ENCODE assay signal across 11 cellular contexts in the genomic region with DNA sequence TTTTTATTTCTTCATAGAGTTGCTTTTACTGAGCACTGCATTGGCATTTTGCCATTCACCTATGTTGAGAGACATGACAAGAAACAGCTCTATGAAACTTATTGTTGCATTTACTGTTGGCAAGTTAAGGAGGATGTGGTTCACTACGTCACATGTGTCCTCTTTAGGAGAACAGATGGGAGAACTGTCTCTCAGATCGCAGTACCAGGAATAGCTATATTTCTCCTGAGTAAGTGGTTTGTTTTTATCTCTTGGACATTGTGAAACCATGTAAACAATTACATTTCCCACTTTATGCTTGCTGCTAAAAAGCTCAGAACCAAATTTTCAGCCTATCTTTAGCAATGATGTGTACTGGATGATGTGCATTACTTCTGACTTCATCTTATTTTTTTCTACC. TPM values are rescaled to one million over a fixed set of nuclear protein-coding genes. Genes with fewer than 3 reads are reported as not detected.
DNase-seq lines count a peak whose midpoint lies in the region; ATAC-seq and TF ChIP-seq lines count a peak whose summit lies in the region.
"Had no signal": no experiment of that assay in that cellular context is flagged by ENCODE, and none has a peak within 500 bp of the region (broad histone marks: within the 10 kb centered on the region; RNA-seq: fewer than 3 reads in every experiment).

No MANE protein-coding gene starts in this region.

- ATAC-seq in activated CD8-positive, alpha-beta memory T cell treated with anti-CD3 and anti-CD28 coated beads, Interleukin-2, amount 10 ng/mL, durations not matched to agents 7 days and 5 days = peak; percentile 94
- ATAC-seq in GM18517 (IDR thresholded peaks at IDR 0.05; ENCODE audit: unreplicated experiment) = no peak

- H3K9ac ChIP-seq in subcutaneous abdominal adipose tissue (ENCODE audit: low read length in 5 of 5) (no peak overlapping the region), neural progenitor cell (no peak overlapping the region)
- H3K9ac ChIP-seq: GM23248 had no signal

- peak overlapping the region; percentile 30 for H3K4me3 Mint-ChIP-seq in activated CD8-positive, alpha-beta memory T cell treated with anti-CD3 and anti-CD28 coated beads, Interleukin-2, amount 10 ng/mL, durations not matched to agents 7 days and 5 days
- H3K4me3 Mint-ChIP-seq in neural progenitor cell = no peak overlapping the region

- DNase-seq in activated CD8-positive, alpha-beta memory T cell treated with anti-CD3 and anti-CD28 coated beads, Interleukin-2, amount 10 ng/mL, durations not matched to agents 7 days and 5 days = no peak
- no peak for DNase-seq in activated CD8-positive, alpha-beta memory T cell treated with anti-CD3 and anti-CD28 coated beads for 24 hours
- DNase-seq in NOMO-1 treated with DMSO at 0.1 percent for 48 hours (lab: John Stamatoyannopoulos, UW; ENCODE audit: unreplicated experiment) (peak; percentile 14), fibroblast of peridontal ligament (ENCODE audit: extremely low read depth) (peak; percentile 10), glomerular visceral epithelial cell (ENCODE audit: extremely low spot score) (no peak), neural progenitor cell (ENCODE audit: low spot score) (no peak)
- DNase-seq: GM23248, NCI-H1694 treated with DMSO at 0.1 percent for 48 hours, spleen had no signal

- no peaks in the 10 kb centered on the region for H3K27me3 ChIP-seq in subcutaneous abdominal adipose tissue (ENCODE audit: control insufficient read depth in 5 of 5, insufficient read depth in 4 of 5, low read length in 5 of 5)
- H3K27me3 ChIP-seq in neural progenitor cell = no peaks in the 10 kb centered on the region
- H3K27me3 ChIP-seq: spleen had no signal

- TF ChIP-seq CTCF in neural progenitor cell (IDR thresholded peaks at IDR 0.05) = no peak

- H3K36me3 Mint-ChIP-seq in activated CD8-positive, alpha-beta memory T cell treated with anti-CD3 and anti-CD28 coated beads, Interleukin-2, amount 10 ng/mL, durations not matched to agents 7 days and 5 days = peaks cover 62% of the 10 kb centered on the region
- H3K36me3 Mint-ChIP-seq in neural progenitor cell = peaks cover 2% of the 10 kb centered on the region

- no peaks in the 10 kb centered on the region for H3K27me3 Mint-ChIP-seq in activated CD8-positive, alpha-beta memory T cell treated with anti-CD3 and anti-CD28 coated beads, Interleukin-2, amount 10 ng/mL, durations not matched to agents 7 days and 5 days
- H3K27me3 Mint-ChIP-seq in neural progenitor cell (ENCODE audit: insufficient read depth, low read depth) = no peaks in the 10 kb centered on the region

- peaks cover 0 to 52% (median 30%) of the 10 kb centered on the region in 5 donors for H3K4me1 ChIP-seq in subcutaneous abdominal adipose tissue (ENCODE audit: control insufficient read depth in 5 of 5, insufficient read depth in 5 of 5, low read length in 5 of 5)
- no peaks in the 10 kb centered on the region for H3K4me1 ChIP-seq in neural progenitor cell

- peaks cover 2% of the 10 kb centered on the region for H3K9me3 Mint-ChIP-seq in activated CD8-positive, alpha-beta memory T cell treated with anti-CD3 and anti-CD28 coated beads, Interleukin-2, amount 10 ng/mL, durations not matched to agents 7 days and 5 days (ENCODE audit: low read depth)
- no peaks in the 10 kb centered on the region for H3K9me3 Mint-ChIP-seq in neural progenitor cell

- H3K4me1 Mint-ChIP-seq in activated CD8-positive, alpha-beta memory T cell treated with anti-CD3 and anti-CD28 coated beads, Interleukin-2, amount 10 ng/mL, durations not matched to agents 7 days and 5 days = peaks cover 38% of the 10 kb centered on the region
- no peaks in the 10 kb centered on the region for H3K4me1 Mint-ChIP-seq in neural progenitor cell

- no peaks in the 10 kb centered on the region for H3K36me3 ChIP-seq in subcutaneous abdominal adipose tissue (ENCODE audit: control insufficient read depth in 5 of 5, insufficient read depth in 5 of 5, low read length in 5 of 5)
- no peaks in the 10 kb centered on the region for H3K36me3 ChIP-seq in neural progenitor cell
- H3K36me3 ChIP-seq: spleen had no signal

- no peaks in the 10 kb centered on the region for H3K9me3 ChIP-seq in subcutaneous abdominal adipose tissue (ENCODE audit: control insufficient read depth in 5 of 5, low read length in 5 of 5)
- no peaks in the 10 kb centered on the region for H3K9me3 ChIP-seq in neural progenitor cell (ENCODE audit: low read depth)
- H3K9me3 ChIP-seq: spleen had no signal

- no peaks in the 10 kb centered on the region for H3K79me2 ChIP-seq in neural progenitor cell (ENCODE audit: low read depth)

- CTCF ChIA-PET in activated CD8-positive, alpha-beta memory T cell treated with anti-CD3 and anti-CD28 coated beads, Interleukin-2, amount 10 ng/mL, durations not matched to agents 7 days and 5 days (lab: Charles Lee) = interaction anchor here (0.8 to 1.9 kb wide), 5 partner anchors 8 to 353 kb away, joined by 3 to 9 read pairs (median 4); no protein-coding TSS in a partner anchor

- H3K27ac ChIP-seq in subcutaneous abdominal adipose tissue (ENCODE audit: low read depth, low read length) = peak overlapping the region; percentile 64
- H3K27ac ChIP-seq in neural progenitor cell = no peak overlapping the region
- H3K27ac ChIP-seq: GM23248 had no signal

- H3K4me3 ChIP-seq in subcutaneous abdominal adipose tissue (ENCODE audit: low read depth in 1 of 5, low read length in 5 of 5) (no peak overlapping the region), neural progenitor cell (no peak overlapping the region)
- H3K4me3 ChIP-seq: GM23248, spleen had no signal

- no peaks in the 10 kb centered on the region for H3F3A ChIP-seq in neural progenitor cell (ENCODE audit: low read depth)

- no peak overlapping the region for H2AFZ ChIP-seq in neural progenitor cell (replicated peaks)
- H2AFZ ChIP-seq: GM23248 had no signal

- no peaks in the 10 kb centered on the region for H4K20me1 ChIP-seq in neural progenitor cell (ENCODE audit: low read depth)

- H3K4me2 ChIP-seq in neural progenitor cell = no peak overlapping the region

- peak overlapping the region; percentile 85 for H3K27ac Mint-ChIP-seq in activated CD8-positive, alpha-beta memory T cell treated with anti-CD3 and anti-CD28 coated beads, Interleukin-2, amount 10 ng/mL, durations not matched to agents 7 days and 5 days
- H3K27ac Mint-ChIP-seq in neural progenitor cell = no peak overlapping the region

RNA-seq across cellular contexts. Expression of gene PSMA1, which starts 34.8 kb away (rescaled TPM):
- total RNA-seq in activated CD8-positive, alpha-beta memory T cell treated with anti-CD3 and anti-CD28 coated beads, Interleukin-2, amount 10 ng/mL, durations not matched to agents 7 days and 5 days = 100 to 1,000 TPM; 222 to 268 TPM
- 192 and 271 TPM in 2 replicates for total RNA-seq in neural progenitor cell (ENCODE audit: low replicate concordance)

RNA-seq across cellular contexts. Expression of gene COPB1, which starts 55.3 kb away (rescaled TPM):
- 100 to 1,000 TPM in 1 of 2 experiments, 10 to 100 TPM in 1; 74.7 to 106 TPM for total RNA-seq in activated CD8-positive, alpha-beta memory T cell treated with anti-CD3 and anti-CD28 coated beads, Interleukin-2, amount 10 ng/mL, durations not matched to agents 7 days and 5 days
- total RNA-seq in neural progenitor cell (ENCODE audit: low replicate concordance) = 157 and 212 TPM in 2 replicates

Comparison
In these comparisons a context has a peak if more than half of its experiments do, and no peak if none do; other contexts are left out.
1. DNase-seq: peak in NOMO-1 treated with DMSO at 0.1 percent for 48 hours (single experiment) and fibroblast of peridontal ligament (single experiment); none in activated CD8-positive, alpha-beta memory T cell treated with anti-CD3 and anti-CD28 coated beads, Interleukin-2, amount 10 ng/mL, durations not matched to agents 7 days and 5 days (single experiment), activated CD8-positive, alpha-beta memory T cell treated with anti-CD3 and anti-CD28 coated beads for 24 hours (single experiment), glomerular visceral epithelial cell (single experiment) and neural progenitor cell (single experiment).